Comparison of ENCODE assay signal across 23 cellular contexts in the genomic region with DNA sequence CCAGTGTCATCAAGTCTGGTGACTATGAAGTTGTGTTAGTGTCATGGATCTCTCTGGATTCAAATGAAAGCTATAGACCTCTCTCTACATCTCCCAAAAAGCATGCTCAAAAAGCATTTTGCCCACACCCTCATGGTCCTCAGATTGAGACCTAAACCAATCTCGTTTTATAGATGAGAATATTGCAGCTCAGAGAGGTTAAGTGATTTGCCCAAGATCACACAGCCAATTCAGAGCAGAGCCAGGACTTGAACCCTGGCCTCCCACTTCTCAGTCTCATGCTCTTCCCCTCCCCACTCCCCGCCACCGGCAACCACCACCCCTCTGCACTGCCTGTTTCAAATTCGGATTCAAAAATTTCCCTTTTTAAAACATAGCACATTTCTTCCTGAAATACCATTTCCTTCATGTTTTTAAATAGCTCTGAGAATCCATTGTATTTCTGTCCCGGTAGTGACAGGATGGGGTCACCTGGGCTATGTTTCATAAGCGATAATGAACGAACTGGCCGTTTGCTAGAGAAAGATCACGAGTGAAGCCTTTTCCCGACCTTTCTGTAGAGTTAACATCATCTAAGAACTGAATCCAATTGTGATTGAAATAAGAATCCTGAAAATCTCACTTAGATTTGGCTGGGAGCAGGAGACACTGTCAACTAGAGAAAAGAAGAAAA. TPM values are rescaled to one million over a fixed set of nuclear protein-coding genes. Genes with fewer than 3 reads are reported as not detected.
"Had no signal": no experiment of that assay in that cellular context is flagged by ENCODE, and none has a peak within 500 bp of the region (broad histone marks: within the 10 kb centered on the region; RNA-seq: fewer than 3 reads in every experiment).

No MANE protein-coding gene starts in this region.

- H3K4me3 Mint-ChIP-seq: IgD-negative memory B cell had no signal

- H3K36me3 Mint-ChIP-seq: IgD-negative memory B cell had no signal

- H3K36me3 ChIP-seq: MG63 had no signal

- H3K27ac ChIP-seq: RWPE1 had no signal

- H3K27me3 ChIP-seq: MG63 had no signal

- H3K4me3 ChIP-seq: MG63 had no signal

- DNase-seq: Karpas-422, KG1, MG63, NCI-H1092, NCI-H1105 treated with DMSO at 0.1 percent for 48 hours, NCI-H1417 treated with DMSO at 0.1 percent for 48 hours, NCI-H146, NCI-H1694 treated with DMSO at 0.1 percent for 48 hours, NCI-H1930, NCI-H2081, NCI-H2107, NCI-H2227 treated with DMSO at 0.1 percent for 48 hours, NCI-H446, NCI-H510A, NCI-H524 treated with DMSO at 0.1 percent for 48 hours, NCI-H69, NCI-H774, SHP77, SK-N-SH, T-helper 1 cell had no signal

- H3K4me2 ChIP-seq: SK-N-SH had no signal

- H3K9ac ChIP-seq: SK-N-SH had no signal

- H3K9me3 ChIP-seq: MG63, SK-N-SH had no signal

RNA-seq across cellular contexts. Expression of gene SSUH2, which starts 0.8 kb away (rescaled TPM):
- total RNA-seq: SK-MEL-5 had no signal
- polyA plus RNA-seq: IgD-negative memory B cell had no signal
